Comparison of ENCODE assay signal across 37 cellular contexts in genomic region chr1:20126806-20127440, GRCh38. TPM values are rescaled to one million over a fixed set of nuclear protein-coding genes. Genes with fewer than 3 reads are reported as not detected.
"Had no signal": no experiment of that assay in that cellular context is flagged by ENCODE, and none has a peak within 500 bp of the region (broad histone marks: within the 10 kb centered on the region; RNA-seq: fewer than 3 reads in every experiment).

No MANE protein-coding gene starts in this region.

- H3K9me3 Mint-ChIP-seq: activated T-helper 1 cell treated with anti-CD3 and anti-CD28 coated beads, Interleukin-12 subunit alpha, Interleukin-12 subunit beta, Interleukin-2, Interleukin-4 antibody, amounts not matched to agents 30 ng/mL and 10 ng/mL and 1 ng/mL, durations not matched to agents 14 hours and 24 hours and 36 hours; stimulated activated effector memory CD8-positive, alpha-beta T cell treated with anti-CD3 and anti-CD28 coated beads, Interleukin-12 subunit alpha, Interleukin-12 subunit beta, amount 100 ng/mL, for 72 hours had no signal

- H3K27me3 ChIP-seq: adrenal gland, body of pancreas, colonic mucosa, dorsolateral prefrontal cortex had no signal

- H3K9me3 ChIP-seq: adrenal gland, body of pancreas, colonic mucosa, gastrocnemius medialis, stomach, tibial artery had no signal

- ATAC-seq: activated CD4-positive, CD25-positive, alpha-beta regulatory T cell treated with anti-CD3 and anti-CD28 coated beads, Interleukin-2, amount 50 U/mL, for 24 hours; body of pancreas; gastrocnemius medialis; naive thymus-derived CD4-positive, alpha-beta T cell; right cardiac atrium; T-helper 17 cell had no signal

- DNase-seq: activated CD4-positive, alpha-beta T cell treated with anti-CD3 and anti-CD28 coated beads for 48 hours; activated CD4-positive, alpha-beta T cell treated with anti-CD3 and anti-CD28 coated beads, Interleukin-2, amount 50 U/mL, for 48 hours; activated CD8-positive, alpha-beta memory T cell treated with anti-CD3 and anti-CD28 coated beads, Interleukin-2, amount 50 U/mL, for 4 hours; activated effector memory CD4-positive, alpha-beta T cell treated with anti-CD3 and anti-CD28 coated beads, Interleukin-2, amount 50 U/mL, for 16 hours; activated naive CD4-positive, alpha-beta T cell treated with anti-CD3 and anti-CD28 coated beads for 36 hours; activated naive CD8-positive, alpha-beta T cell treated with anti-CD3 and anti-CD28 coated beads for 36 hours; activated T-cell treated with anti-CD3 and anti-CD28 coated beads, Interleukin-2, amount 50 U/mL, for 1 hour; adrenal gland; aorta; body of pancreas; cerebellar nuclear complex; colonic mucosa; dorsolateral prefrontal cortex; effector memory CD4-positive, alpha-beta T cell; gastrocnemius medialis; glutamatergic neuron; mammary epithelial cell; midbrain; naive thymus-derived CD4-positive, alpha-beta T cell; nucleus accumbens; right cardiac atrium; stimulated activated CD4-positive, alpha-beta T cell treated with anti-CD3 and anti-CD28 coated beads, Interleukin-12 subunit alpha, Interleukin-12 subunit beta, amount 100 ng/mL, for 4 hours; stimulated activated CD4-positive, alpha-beta T cell treated with anti-CD3 and anti-CD28 coated beads, Interleukin-4, amount 100 ng/mL, for 24 hours; stomach; T-helper 17 cell; T1000; tibial artery; WERI-Rb-1 had no signal

- H3K4me1 ChIP-seq: body of pancreas, gastrocnemius medialis had no signal

- H3K27ac ChIP-seq: adrenal gland, body of pancreas, colonic mucosa, dorsolateral prefrontal cortex, gastrocnemius medialis, stomach, tibial artery, WERI-Rb-1 had no signal

- H3K4me3 ChIP-seq: adrenal gland, body of pancreas, colonic mucosa, dorsolateral prefrontal cortex, gastrocnemius medialis, skin epidermis, stomach, tibial artery had no signal

- H3K36me3 Mint-ChIP-seq: activated naive CD8-positive, alpha-beta T cell treated with anti-CD3 and anti-CD28 coated beads for 36 hours had no signal

- H3K4me1 Mint-ChIP-seq: activated naive CD8-positive, alpha-beta T cell treated with anti-CD3 and anti-CD28 coated beads for 36 hours; naive thymus-derived CD4-positive, alpha-beta T cell; T-helper 17 cell had no signal

- H3K4me3 Mint-ChIP-seq: activated naive CD4-positive, alpha-beta T cell treated with anti-CD3 and anti-CD28 coated beads for 36 hours; activated naive CD8-positive, alpha-beta T cell treated with anti-CD3 and anti-CD28 coated beads for 36 hours; activated T-helper 1 cell treated with anti-CD3 and anti-CD28 coated beads, Interleukin-12 subunit alpha, Interleukin-12 subunit beta, Interleukin-2, Interleukin-4 antibody, amounts not matched to agents 30 ng/mL and 10 ng/mL and 1 ng/mL, durations not matched to agents 14 hours and 24 hours and 36 hours; naive thymus-derived CD4-positive, alpha-beta T cell; stimulated activated effector memory CD8-positive, alpha-beta T cell treated with anti-CD3 and anti-CD28 coated beads, Interleukin-12 subunit alpha, Interleukin-12 subunit beta, amount 100 ng/mL, for 72 hours; T-helper 17 cell had no signal

- H3K36me3 ChIP-seq: adrenal gland, colonic mucosa, gastrocnemius medialis, stomach, tibial artery, WERI-Rb-1 had no signal

- H3K27ac Mint-ChIP-seq: activated naive CD4-positive, alpha-beta T cell treated with anti-CD3 and anti-CD28 coated beads for 36 hours; activated naive CD8-positive, alpha-beta T cell treated with anti-CD3 and anti-CD28 coated beads for 36 hours; activated T-helper 1 cell treated with anti-CD3 and anti-CD28 coated beads, Interleukin-12 subunit alpha, Interleukin-12 subunit beta, Interleukin-2, Interleukin-4 antibody, amounts not matched to agents 30 ng/mL and 10 ng/mL and 1 ng/mL, durations not matched to agents 14 hours and 24 hours and 36 hours; naive thymus-derived CD4-positive, alpha-beta T cell; stimulated activated effector memory CD8-positive, alpha-beta T cell treated with anti-CD3 and anti-CD28 coated beads, Interleukin-12 subunit alpha, Interleukin-12 subunit beta, amount 100 ng/mL, for 72 hours; T-helper 17 cell had no signal

RNA-seq across cellular contexts. Expression of gene PLA2G2D, which starts 7.6 kb away (rescaled TPM):
- total RNA-seq: activated CD8-positive, alpha-beta memory T cell treated with anti-CD3 and anti-CD28 coated beads for 36 hours; activated naive CD8-positive, alpha-beta T cell treated with anti-CD3 and anti-CD28 coated beads for 36 hours; activated T-helper 1 cell treated with anti-CD3 and anti-CD28 coated beads, Interleukin-12 subunit alpha, Interleukin-12 subunit beta, Interleukin-2, Interleukin-4 antibody, amounts not matched to agents 30 ng/mL and 10 ng/mL and 1 ng/mL, durations not matched to agents 14 hours and 24 hours and 36 hours; adrenal gland; body of pancreas; epithelial cell of proximal tubule; gastrocnemius medialis; mammary epithelial cell; naive thymus-derived CD4-positive, alpha-beta T cell; right cardiac atrium; stomach; T-helper 17 cell; ureter had no signal
- polyA plus RNA-seq: adrenal gland; aorta; mammary epithelial cell; naive thymus-derived CD4-positive, alpha-beta T cell; neural cell; right cardiac atrium had no signal

RNA-seq across cellular contexts. Expression of gene PLA2G2F, which starts 12.2 kb away (rescaled TPM):
- total RNA-seq: activated CD8-positive, alpha-beta memory T cell treated with anti-CD3 and anti-CD28 coated beads for 36 hours; activated naive CD4-positive, alpha-beta T cell treated with anti-CD3 and anti-CD28 coated beads for 36 hours; activated naive CD8-positive, alpha-beta T cell treated with anti-CD3 and anti-CD28 coated beads for 36 hours; activated T-helper 1 cell treated with anti-CD3 and anti-CD28 coated beads, Interleukin-12 subunit alpha, Interleukin-12 subunit beta, Interleukin-2, Interleukin-4 antibody, amounts not matched to agents 30 ng/mL and 10 ng/mL and 1 ng/mL, durations not matched to agents 14 hours and 24 hours and 36 hours; adrenal gland; aorta; body of pancreas; colonic mucosa; gastrocnemius medialis; mammary epithelial cell; naive thymus-derived CD4-positive, alpha-beta T cell; right cardiac atrium; T-helper 17 cell had no signal
- polyA plus RNA-seq: liver; naive thymus-derived CD4-positive, alpha-beta T cell; neural cell; right cardiac atrium; stomach had no signal

RNA-seq across cellular contexts. Expression of gene PLA2G5, which starts 56.9 kb away (rescaled TPM):
- total RNA-seq: activated CD8-positive, alpha-beta memory T cell treated with anti-CD3 and anti-CD28 coated beads for 36 hours; activated naive CD4-positive, alpha-beta T cell treated with anti-CD3 and anti-CD28 coated beads for 36 hours; activated naive CD8-positive, alpha-beta T cell treated with anti-CD3 and anti-CD28 coated beads for 36 hours; activated T-helper 1 cell treated with anti-CD3 and anti-CD28 coated beads, Interleukin-12 subunit alpha, Interleukin-12 subunit beta, Interleukin-2, Interleukin-4 antibody, amounts not matched to agents 30 ng/mL and 10 ng/mL and 1 ng/mL, durations not matched to agents 14 hours and 24 hours and 36 hours; epithelial cell of proximal tubule; gastrocnemius medialis; mammary epithelial cell; naive thymus-derived CD4-positive, alpha-beta T cell; T-helper 17 cell had no signal
- polyA plus RNA-seq: naive thymus-derived CD4-positive, alpha-beta T cell; neural cell had no signal

RNA-seq across cellular contexts. Expression of gene UBXN10, which starts 59.0 kb away (rescaled TPM):
- polyA plus RNA-seq: mammary epithelial cell had no signal

RNA-seq across cellular contexts. Expression of gene PLA2G2C, which starts 59.4 kb away (rescaled TPM):
- total RNA-seq: activated naive CD8-positive, alpha-beta T cell treated with anti-CD3 and anti-CD28 coated beads for 36 hours; body of pancreas; epithelial cell of proximal tubule; gastrocnemius medialis; liver; mammary epithelial cell; ureter had no signal
- polyA plus RNA-seq: aorta; liver; mammary epithelial cell; naive thymus-derived CD4-positive, alpha-beta T cell; neural cell had no signal
